ENCODE assay signal across 19 cellular contexts in the genomic region with DNA sequence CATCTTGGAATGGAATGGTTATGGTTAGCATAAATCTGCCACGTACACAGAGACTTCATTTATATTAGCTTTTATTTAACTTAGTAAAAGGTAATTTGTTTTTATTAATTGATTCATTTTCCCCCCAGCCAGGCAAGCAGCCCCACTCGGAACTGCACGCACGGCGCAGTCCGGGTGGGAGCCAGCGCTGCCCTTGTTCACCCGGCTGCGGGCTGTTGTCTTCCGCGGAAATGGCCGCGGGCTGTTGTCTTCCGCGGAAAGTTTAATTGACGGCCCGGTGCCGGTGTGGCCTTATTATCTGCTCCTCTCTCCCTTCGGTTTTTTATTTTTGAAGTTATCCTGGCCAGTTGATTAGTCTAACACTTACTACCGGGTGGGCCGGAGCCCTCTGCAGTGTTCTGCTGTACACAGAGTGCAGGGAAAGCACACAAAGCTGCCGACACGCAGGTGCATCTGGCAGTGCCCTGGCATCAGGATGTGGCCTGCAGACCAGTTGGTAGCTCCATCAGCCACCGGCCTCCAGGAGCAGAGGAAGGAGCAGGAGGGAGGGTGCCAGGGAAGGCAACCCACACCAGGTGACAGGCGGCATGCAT.
DNase-seq lines count a peak whose midpoint lies in the region; ATAC-seq, FAIRE-seq and TF ChIP-seq lines count a peak whose summit lies in the region.
"Had no signal": no experiment of that assay in that cellular context is flagged by ENCODE, and none has a peak within 500 bp of the region (broad histone marks: within the 10 kb centered on the region; RNA-seq: fewer than 3 reads in every experiment).

No MANE protein-coding gene starts in this region.

- no peaks in the 10 kb centered on the region for H3K36me3 Mint-ChIP-seq in chondrocyte (ENCODE audit: low read depth)
- H3K36me3 Mint-ChIP-seq: CD4-positive, CD25-positive, alpha-beta regulatory T cell; CD8-positive, alpha-beta T cell had no signal

- no CpG with 5 or more reads among the region's 25 CpGs for WGBS in mesendoderm (ENCODE audit: extremely low coverage, insufficient coverage, low lambda C conversion rate)
- whole genome bisulfite sequencing in spleen, 5 donors: 92 to 95% (median 94%) methylated on average over 25 of the region's 25 CpGs
- WGBS in pancreas, 2 donors: 78 to 84% methylated on average over 25 of the region's 25 CpGs

- H3K9me2 ChIP-seq in Loucy (replicated peaks; ENCODE audit: low read depth, low read length): no peaks in the 10 kb centered on the region

- H3K4me1 Mint-ChIP-seq in chondrocyte (ENCODE audit: low read depth): peaks cover 8% of the 10 kb centered on the region
- H3K4me1 Mint-ChIP-seq: CD4-positive, CD25-positive, alpha-beta regulatory T cell had no signal

- H3K9me3 ChIP-seq in Loucy (ENCODE audit: insufficient read depth, low read depth, low read length) (no peaks in the 10 kb centered on the region), spleen (peaks cover 0 to 26% (median 0%) of the 10 kb centered on the region in 8 donors), pancreas (no peaks in the 10 kb centered on the region)

- H2BK120ac ChIP-seq in mesendoderm (ENCODE audit: low read depth, low read length): no peak overlapping the region

- H4K5ac ChIP-seq in mesendoderm (ENCODE audit: low read length): no peak overlapping the region

- H2BK5ac ChIP-seq in mesendoderm (ENCODE audit: low read length): no peak overlapping the region

- H3K27me3 Mint-ChIP-seq in chondrocyte (ENCODE audit: low read depth): peaks cover 16% of the 10 kb centered on the region
- H3K27me3 Mint-ChIP-seq: CD4-positive, CD25-positive, alpha-beta regulatory T cell had no signal

- H3K4me1 ChIP-seq in Loucy (ENCODE audit: insufficient read depth, low read length, poor library complexity, severe bottlenecking) (peaks cover 50% of the 10 kb centered on the region), mesendoderm (ENCODE audit: control insufficient read depth, low read depth, low read length) (peaks cover 2% of the 10 kb centered on the region), spleen (peaks cover 0 to 10% (median 0%) of the 10 kb centered on the region in 6 donors), pancreas (no peaks in the 10 kb centered on the region)
- H3K4me1 ChIP-seq: Caco-2 had no signal

- peaks cover 1% of the 10 kb centered on the region for H4K20me1 ChIP-seq in Loucy (ENCODE audit: insufficient read depth, low read length, poor library complexity, severe bottlenecking)

- H2BK15ac ChIP-seq in mesendoderm (replicated peaks; ENCODE audit: low read depth): no peak overlapping the region

- no peaks in the 10 kb centered on the region for H3F3A ChIP-seq in Loucy (ENCODE audit: low read depth)

- H3K4me3 ChIP-seq in Loucy (ENCODE audit: low read length, poor library complexity, severe bottlenecking) (peak overlapping the region; percentile 44), mesendoderm (ENCODE audit: low read length) (no peak overlapping the region), spleen (no peak overlapping the region), pancreas (no peak overlapping the region)

- H2AFZ ChIP-seq in Loucy (ENCODE audit: low read length): no peak overlapping the region

- no peaks in the 10 kb centered on the region for H3K9me3 Mint-ChIP-seq in chondrocyte (ENCODE audit: low read depth)
- H3K9me3 Mint-ChIP-seq: CD8-positive, alpha-beta T cell had no signal

- no peak overlapping the region for H3K4me3 Mint-ChIP-seq in chondrocyte (ENCODE audit: unreplicated experiment)
- H3K4me3 Mint-ChIP-seq: CD4-positive, CD25-positive, alpha-beta regulatory T cell; CD8-positive, alpha-beta T cell had no signal

- peak overlapping the region; percentile 22 for H3K56ac ChIP-seq in mesendoderm (ENCODE audit: low read length)

- TF ChIP-seq CTCF in Loucy (conservative IDR thresholded peaks at IDR 0.05; ENCODE audit: low read length): no peak
- no peak for TF ChIP-seq CTCF in chondrocyte (IDR thresholded peaks at IDR 0.05)
- no peak for TF ChIP-seq CTCF in spleen (IDR thresholded peaks at IDR 0.05 in 8 of 11, conservative IDR thresholded peaks at IDR 0.05 in 3 of 11)
- TF ChIP-seq CTCF in pancreas (IDR thresholded peaks at IDR 0.05): no peak

- H3K79me1 ChIP-seq in mesendoderm (ENCODE audit: low read length): no peaks in the 10 kb centered on the region

- ATAC-seq in HG03520 (IDR thresholded peaks at IDR 0.05; ENCODE audit: unreplicated experiment) (no peak), HG02759 (IDR thresholded peaks at IDR 0.05; ENCODE audit: unreplicated experiment) (no peak), pancreas (no peak)
- ATAC-seq: CD8-positive, alpha-beta T cell had no signal

- no peak overlapping the region for H4K8ac ChIP-seq in mesendoderm (ENCODE audit: low read depth, low read length)

- no peak overlapping the region for H3K27ac Mint-ChIP-seq in chondrocyte (ENCODE audit: unreplicated experiment)
- H3K27ac Mint-ChIP-seq: CD4-positive, CD25-positive, alpha-beta regulatory T cell; CD8-positive, alpha-beta T cell had no signal

- H2AK5ac ChIP-seq in mesendoderm (ENCODE audit: low read length): no peak overlapping the region

- H3K27ac ChIP-seq in mesendoderm (ENCODE audit: low read depth, low read length): no peak overlapping the region
- H3K27ac ChIP-seq in spleen: no peak overlapping the region
- H3K27ac ChIP-seq in pancreas: no peak overlapping the region
- H3K27ac ChIP-seq: C4-2B had no signal

- H3K23ac ChIP-seq in mesendoderm (ENCODE audit: low read length): no peak overlapping the region

- H3K27me3 ChIP-seq in Loucy (ENCODE audit: insufficient read depth, low read length, poor library complexity, severe bottlenecking): no peaks in the 10 kb centered on the region
- H3K27me3 ChIP-seq in mesendoderm (ENCODE audit: insufficient read depth, low read length, poor library complexity): no peaks in the 10 kb centered on the region
- peaks cover 0 to 11% (median 0%) of the 10 kb centered on the region in 7 donors for H3K27me3 ChIP-seq in spleen (replicated peaks in 1 of 7)
- H3K27me3 ChIP-seq in pancreas: no peaks in the 10 kb centered on the region

- FAIRE-seq in pancreas (lab: Jason Lieb, UNC): no peak
- FAIRE-seq: G401.6, GM12892 had no signal

- H3K36me3 ChIP-seq in Loucy (ENCODE audit: insufficient read depth, low read length) (peaks cover 11% of the 10 kb centered on the region; the same call in 1 of the 2 replicates), mesendoderm (ENCODE audit: control insufficient read depth, insufficient read depth, low read length) (no peaks in the 10 kb centered on the region), spleen (no peaks in the 10 kb centered on the region), pancreas (no peaks in the 10 kb centered on the region)

- DNase-seq in chondrocyte (ENCODE audit: low spot score) (peak; percentile 88), mesendoderm (no peak), spleen (peak; percentile 36), anterior cingulate cortex (lab: John Stamatoyannopoulos, UW) (no peak), pancreas (no peak)
- DNase-seq: Caco-2; CD4-positive, CD25-positive, alpha-beta regulatory T cell; CD8-positive, alpha-beta T cell; DMS153; DND-41; GOT3; H7; HCEC 1CT had no signal

- H3K9ac ChIP-seq in Loucy (ENCODE audit: low read depth, low read length, poor library complexity, severe bottlenecking): peak overlapping the region; percentile 70
- H3K9ac ChIP-seq in mesendoderm (ENCODE audit: low read length): no peak overlapping the region

- intact Hi-C loops in spleen (cut with DNase I; ENCODE audit: low total_unique reads): no loop called here
- intact Hi-C loops in pancreas (cut with DNase I): no loop called here

- no peak for TF ChIP-seq POLR2A in spleen (IDR thresholded peaks at IDR 0.05)

- no peak overlapping the region for H3K18ac ChIP-seq in mesendoderm (ENCODE audit: low read length)

- no peak overlapping the region for H3K4ac ChIP-seq in mesendoderm (ENCODE audit: low read depth, low read length)

- H3K79me2 ChIP-seq in Loucy (ENCODE audit: insufficient read depth, low read length) (peaks cover 91% of the 10 kb centered on the region), mesendoderm (ENCODE audit: control insufficient read depth, insufficient read depth, low read length) (no peaks in the 10 kb centered on the region)

- H3K4me2 ChIP-seq in Loucy (ENCODE audit: low read depth, low read length, poor library complexity, severe bottlenecking): peak overlapping the region; percentile 68
- H3K4me2 ChIP-seq in mesendoderm (ENCODE audit: low read length): no peak overlapping the region

Comparison
In these comparisons a context has a peak if more than half of its experiments do, and no peak if none do; other contexts are left out.
1. DNase-seq: peak in chondrocyte (single experiment) and spleen (single experiment); none in mesendoderm (single experiment), anterior cingulate cortex (0 of 58) and pancreas (0 of 6).